13 cellular contexts compared by ENCODE assay signal in genomic region chr11:81569999-81570398, GRCh38.
"Had no signal": no experiment of that assay in that cellular context is flagged by ENCODE, and none has a peak within 500 bp of the region (broad histone marks: within the 10 kb centered on the region; RNA-seq: fewer than 3 reads in every experiment).

No MANE protein-coding gene starts in this region.

- H3K4me1 ChIP-seq: adrenal gland, left ventricle myocardium inferior, parathyroid adenoma, stomach had no signal

- H3K27ac Mint-ChIP-seq: T-helper 17 cell had no signal

- DNase-seq: activated naive CD4-positive, alpha-beta T cell treated with anti-CD3 and anti-CD28 coated beads, Interleukin-2, amount 50 U/mL, for 16 hours; activated T-cell treated with anti-CD3 and anti-CD28 coated beads, Interleukin-2, amount 50 U/mL, for 1 hour; adrenal gland; caudate nucleus; cortex of kidney; left ventricle myocardium inferior; mesenchymal stem cell; retina; stimulated activated CD4-positive, alpha-beta T cell treated with anti-CD3 and anti-CD28 coated beads, Interleukin-4, amount 100 ng/mL, for 4 hours; stomach; T-helper 17 cell had no signal

- ATAC-seq: T-helper 17 cell had no signal

- H3K4me3 ChIP-seq: adrenal gland, left ventricle myocardium inferior, stomach, thoracic aorta had no signal

- H3K4me1 Mint-ChIP-seq: T-helper 17 cell had no signal

- H3K27ac ChIP-seq: adrenal gland, left ventricle myocardium inferior, parathyroid adenoma, stomach, thoracic aorta had no signal

- H3K4me3 Mint-ChIP-seq: T-helper 17 cell had no signal

- H3K36me3 ChIP-seq: adrenal gland, left ventricle myocardium inferior, stomach, thoracic aorta had no signal

- H3K27me3 ChIP-seq: adrenal gland, stomach had no signal

- H3K27me3 Mint-ChIP-seq: T-helper 17 cell had no signal

- H3K9ac ChIP-seq: parathyroid adenoma had no signal

- H3K9me3 ChIP-seq: left ventricle myocardium inferior, stomach, thoracic aorta had no signal
